2 cellular contexts compared by ENCODE assay signal in genomic region chr22:24633243-24634023, GRCh38.
TF ChIP-seq lines count a peak whose summit lies in the region.

No MANE protein-coding gene starts in this region.

TF ChIP-seq in GM12878, 131 proteins besides CTCF, POLR2A, EP300 and RAD21:
- TF ChIP-seq NBN (IDR thresholded peaks at IDR 0.05) = peak; percentile 60; the same call in 1 of the 2 replicates
- peak in 1 of 2 experiments; percentile 65; a peak in 2 of 4 replicates for TF ChIP-seq BHLHE40 (IDR thresholded peaks at IDR 0.05; ENCODE audit: borderline replicate concordance in 1 of 2, low read depth in 2 of 2, low read length in 1 of 2)
- peak; percentile 83 for TF ChIP-seq BCL3 (IDR thresholded peaks at IDR 0.05; ENCODE audit: borderline replicate concordance, insufficient read depth, low read depth, low read length, poor library complexity, severe bottlenecking)
TF ChIP-seq in GM12878: peak in this region for 3; not testable (repeated sequence) for 128.

TF ChIP-seq in HepG2, 621 proteins besides CTCF, POLR2A, EP300 and RAD21:
- TF ChIP-seq ZFX (CRISPR knock-in tag; IDR thresholded peaks at IDR 0.05; ENCODE audit: low read depth) (peak; percentile 63), HOXA7 (CRISPR knock-in tag; IDR thresholded peaks at IDR 0.05) (0 out of 2 replicates have a peak, but pooled peaks have one; percentile 66), ZNF687 (CRISPR knock-in tag; IDR thresholded peaks at IDR 0.05) (peak; percentile 72), MTA1 (CRISPR knock-in tag; IDR thresholded peaks at IDR 0.05; ENCODE audit: borderline replicate concordance) (0 out of 2 replicates have a peak, but pooled peaks have one; percentile 21), ZBTB7A (CRISPR knock-in tag; IDR thresholded peaks at IDR 0.05) (peak; percentile 84; the same call in 1 of the 2 replicates), MNT (IDR thresholded peaks at IDR 0.05) (peak; percentile 70), SALL1 (CRISPR knock-in tag; IDR thresholded peaks at IDR 0.05) (0 out of 2 replicates have a peak, but pooled peaks have one; percentile 17), HES4 (CRISPR knock-in tag; IDR thresholded peaks at IDR 0.05; ENCODE audit: borderline replicate concordance) (0 out of 2 replicates have a peak, but pooled peaks have one; percentile 28), ZBTB43 (CRISPR knock-in tag; conservative IDR thresholded peaks at IDR 0.05) (peak; percentile 71; the same call in 1 of the 2 replicates), SAP130 (CRISPR knock-in tag; IDR thresholded peaks at IDR 0.05; ENCODE audit: low read depth) (peak; percentile 6; the same call in 1 of the 2 replicates), BHLHE40 (IDR thresholded peaks at IDR 0.05; ENCODE audit: low read length) (peak; percentile 55; the same call in 1 of the 2 replicates), ZNF646 (CRISPR knock-in tag; IDR thresholded peaks at IDR 0.05) (peak; percentile 99), HNRNPL (IDR thresholded peaks at IDR 0.05; ENCODE audit: low read depth, low read length) (peak; percentile 34; the same call in 1 of the 2 replicates), MAX (IDR thresholded peaks at IDR 0.05) (peak; percentile 16; the same call in 1 of the 2 replicates)
